In genomic region chr14:22262881-22263280, GRCh38 we compare ENCODE assay signal across 27 cellular contexts.
"Had no signal": no experiment of that assay in that cellular context is flagged by ENCODE, and none has a peak within 500 bp of the region (broad histone marks: within the 10 kb centered on the region; RNA-seq: fewer than 3 reads in every experiment).

No MANE protein-coding gene starts in this region.

- H3K4me2 ChIP-seq: smooth muscle cell had no signal

- FAIRE-seq: islet of Langerhans, kidney, urothelium cell line had no signal

- H3K27ac ChIP-seq: left lung, lower lobe of right lung, ovary, right atrium auricular region, right lobe of liver, testis, thyroid gland, transverse colon, upper lobe of right lung had no signal

- H3K4me3 ChIP-seq: left lung, lower lobe of right lung, ovary, right atrium auricular region, right lobe of liver, smooth muscle cell, testis, thyroid gland, transverse colon, upper lobe of right lung had no signal

- DNase-seq: hypothalamus; immature natural killer cell; kidney; left colon; left lung; lower lobe of right lung; mammary epithelial cell; mesenchymal stem cell; naive thymus-derived CD4-positive, alpha-beta T cell; ovary; right lobe of liver; stimulated activated CD4-positive, alpha-beta T cell treated with anti-CD3 and anti-CD28 coated beads, Interleukin-1b, Interleukin-23, amount 100 ng/mL, for 48 hours; stimulated activated CD4-positive, alpha-beta T cell treated with anti-CD3 and anti-CD28 coated beads, Interleukin-2, amount 100 ng/mL, for 48 hours; stimulated activated CD4-positive, alpha-beta T cell treated with anti-CD3 and anti-CD28 coated beads, Interleukin-4, amount 100 ng/mL, for 4 hours; stimulated activated CD8-positive, alpha-beta memory T cell treated with anti-CD3 and anti-CD28 coated beads, Interleukin-4, amount 100 ng/mL, for 48 hours; stimulated activated naive CD4-positive, alpha-beta T cell treated with Interleukin-2 at 50 U/mL for 16 hours; stimulated activated naive CD8-positive, alpha-beta T cell treated with anti-CD3 and anti-CD28 coated beads, Interleukin-15, amount 100 ng/mL, for 72 hours; testis; thyroid gland; transverse colon; upper lobe of right lung had no signal

- ATAC-seq: left colon; left lung; lower lobe of right lung; naive thymus-derived CD4-positive, alpha-beta T cell; natural killer cell treated with Interleukin-12 subunit alpha and Interleukin-12 subunit beta and Interleukin-15 and Interleukin-18, amount 100 ng/mL, for 72 hours; right lobe of liver; stimulated activated memory B cell treated with anti-CD40 and anti-IgM and Interleukin-4, amounts not matched to agents 10 μg/mL and 1 μg/mL and 100 μg/mL, for 72 hours; stimulated activated naive CD8-positive, alpha-beta T cell treated with anti-CD3 and anti-CD28 coated beads, Interleukin-15, amount 100 ng/mL, for 72 hours; upper lobe of right lung had no signal

- H3K27me3 ChIP-seq: left lung, ovary, right atrium auricular region, right lobe of liver, testis, thyroid gland, transverse colon, upper lobe of right lung had no signal

- H3K9me3 ChIP-seq: left lung, lower lobe of right lung, ovary, right atrium auricular region, right lobe of liver, testis, thyroid gland, transverse colon, upper lobe of right lung had no signal

- H3K36me3 ChIP-seq: left lung, lower lobe of right lung, ovary, right atrium auricular region, right lobe of liver, thyroid gland, transverse colon, upper lobe of right lung had no signal

- H3K4me1 ChIP-seq: left lung, lower lobe of right lung, right atrium auricular region, right lobe of liver, thyroid gland, transverse colon, upper lobe of right lung had no signal
